10 cellular contexts compared by ENCODE assay signal in genomic region chr10:17665742-17666141, GRCh38. TPM values are rescaled to one million over a fixed set of nuclear protein-coding genes. Genes with fewer than 3 reads are reported as not detected.
DNase-seq lines count a peak whose midpoint lies in the region; ATAC-seq and TF ChIP-seq lines count a peak whose summit lies in the region.
"Had no signal": no experiment of that assay in that cellular context is flagged by ENCODE, and none has a peak within 500 bp of the region (broad histone marks: within the 10 kb centered on the region; RNA-seq: fewer than 3 reads in every experiment).

No MANE protein-coding gene starts in this region.

- no peak overlapping the region for H3K27ac Mint-ChIP-seq in activated T-helper 17 cell treated with anti-CD3 and anti-CD28 coated beads, Interleukin-2, amount 50 U/mL, for 72 hours
- H3K27ac Mint-ChIP-seq: activated naive CD8-positive, alpha-beta T cell treated with anti-CD3 and anti-CD28 coated beads, Interleukin-2, amount 10 ng/mL, durations not matched to agents 7 days and 5 days had no signal

- no peak overlapping the region for H3K9ac ChIP-seq in Karpas-422 (ENCODE audit: low read length)

- H3K9me3 ChIP-seq in Karpas-422 (ENCODE audit: low read length): no peaks in the 10 kb centered on the region

- no peaks in the 10 kb centered on the region for H3K27me3 Mint-ChIP-seq in activated T-helper 17 cell treated with anti-CD3 and anti-CD28 coated beads, Interleukin-2, amount 50 U/mL, for 72 hours
- H3K27me3 Mint-ChIP-seq: activated naive CD8-positive, alpha-beta T cell treated with anti-CD3 and anti-CD28 coated beads, Interleukin-2, amount 10 ng/mL, durations not matched to agents 7 days and 5 days had no signal

- peaks cover 59% of the 10 kb centered on the region for H3K4me1 Mint-ChIP-seq in activated T-helper 17 cell treated with anti-CD3 and anti-CD28 coated beads, Interleukin-2, amount 50 U/mL, for 72 hours

- H3K4me2 ChIP-seq in Karpas-422 (ENCODE audit: low read depth, low read length, poor library complexity, severe bottlenecking): no peak overlapping the region

- no peak for ATAC-seq in activated T-helper 17 cell treated with anti-CD3 and anti-CD28 coated beads, Interleukin-2, amount 50 U/mL, for 72 hours (replicated peaks)
- ATAC-seq in HG03460 (IDR thresholded peaks at IDR 0.05; ENCODE audit: unreplicated experiment): no peak

- no peak overlapping the region for H3K4me3 Mint-ChIP-seq in activated T-helper 17 cell treated with anti-CD3 and anti-CD28 coated beads, Interleukin-2, amount 50 U/mL, for 72 hours
- H3K4me3 Mint-ChIP-seq: activated naive CD8-positive, alpha-beta T cell treated with anti-CD3 and anti-CD28 coated beads, Interleukin-2, amount 10 ng/mL, durations not matched to agents 7 days and 5 days had no signal

- H3K79me2 ChIP-seq in Karpas-422 (ENCODE audit: low read length): peaks cover 76% of the 10 kb centered on the region

- H3K27me3 ChIP-seq in brain microvascular endothelial cell (replicated peaks): no peaks in the 10 kb centered on the region
- no peaks in the 10 kb centered on the region for H3K27me3 ChIP-seq in Karpas-422 (ENCODE audit: low read length)

- H4K20me1 ChIP-seq in Karpas-422 (ENCODE audit: insufficient read depth, low read depth, low read length): 0 out of 2 replicates have a peak, but pooled peaks cover 8% of the 10 kb centered on the region

- peaks cover 30% of the 10 kb centered on the region for H3K36me3 Mint-ChIP-seq in activated T-helper 17 cell treated with anti-CD3 and anti-CD28 coated beads, Interleukin-2, amount 50 U/mL, for 72 hours (ENCODE audit: low read depth)

- no peak overlapping the region for H2AFZ ChIP-seq in Karpas-422 (ENCODE audit: low read length)

- peaks cover 10% of the 10 kb centered on the region for H3K4me1 ChIP-seq in Karpas-422 (ENCODE audit: low read length)

- no peak for TF ChIP-seq CTCF in brain microvascular endothelial cell (IDR thresholded peaks at IDR 0.05; ENCODE audit: low read depth, low read length, missing control alignments)

- H3K9me2 ChIP-seq in Karpas-422 (replicated peaks; ENCODE audit: insufficient read depth, low read length): no peaks in the 10 kb centered on the region

- no peak overlapping the region for H3K4me3 ChIP-seq in brain microvascular endothelial cell (ENCODE audit: low read depth, low read length)
- H3K4me3 ChIP-seq in Karpas-422 (ENCODE audit: low read length): no peak overlapping the region

- DNase-seq in HCEC 1CT: peak; percentile 92
- peak; percentile 85 for DNase-seq in brain microvascular endothelial cell
- peak; percentile 69 for DNase-seq in inferior parietal cortex (ENCODE audit: extremely low spot score)
- DNase-seq in substantia nigra (lab: John Stamatoyannopoulos, UW): peak in 4 of 49 donors; percentile 2 to 29 (median 4)
- DNase-seq in Karpas-422: no peak
- DNase-seq in NCI-H524 treated with DMSO at 0.1 percent for 48 hours (lab: John Stamatoyannopoulos, UW): no peak
- DNase-seq: activated naive CD8-positive, alpha-beta T cell treated with anti-CD3 and anti-CD28 coated beads, Interleukin-2, amount 10 ng/mL, durations not matched to agents 7 days and 5 days; SHP77 treated with DMSO at 0.1 percent for 48 hours had no signal

- H3K36me3 ChIP-seq in brain microvascular endothelial cell (replicated peaks) (no peaks in the 10 kb centered on the region), Karpas-422 (ENCODE audit: insufficient read depth, low read length) (peaks cover 7% of the 10 kb centered on the region; the same call in 1 of the 2 replicates)

- in situ Hi-C loops in brain microvascular endothelial cell (cut with HindIII; ENCODE audit: low pct_ligation_motif_present, low sequenced_read_pairs): no loop called here

- peaks cover 4% of the 10 kb centered on the region for H3K9me3 Mint-ChIP-seq in activated T-helper 17 cell treated with anti-CD3 and anti-CD28 coated beads, Interleukin-2, amount 50 U/mL, for 72 hours
- H3K9me3 Mint-ChIP-seq: activated naive CD8-positive, alpha-beta T cell treated with anti-CD3 and anti-CD28 coated beads, Interleukin-2, amount 10 ng/mL, durations not matched to agents 7 days and 5 days had no signal

- peak overlapping the region; percentile 87 for H3K27ac ChIP-seq in brain microvascular endothelial cell
- H3K27ac ChIP-seq in substantia nigra (ENCODE audit: low read depth, low read length, poor library complexity, severe bottlenecking): peak overlapping the region; percentile 24
- no peak overlapping the region for H3K27ac ChIP-seq in Karpas-422 (ENCODE audit: low read length)

RNA-seq across cellular contexts. Expression of gene STAM, which starts 21.8 kb away (rescaled TPM):
- total RNA-seq in Karpas-422 (2014; rRNA removed; shearing (Covaris generic); ENCODE audit: low replicate concordance): 7.3 and 14.4 TPM in 2 replicates
- 10 to 100 TPM; 27.0 to 35.4 TPM for total RNA-seq in activated T-helper 17 cell treated with anti-CD3 and anti-CD28 coated beads, Interleukin-2, amount 50 U/mL, for 72 hours

RNA-seq across cellular contexts. Expression of gene HACD1, which starts 48.6 kb away (rescaled TPM):
- not detected in 2 replicates for total RNA-seq in Karpas-422 (2014; rRNA removed; shearing (Covaris generic); ENCODE audit: low replicate concordance)
- 1 to 10 TPM; 1.6 to 3.5 TPM for total RNA-seq in activated T-helper 17 cell treated with anti-CD3 and anti-CD28 coated beads, Interleukin-2, amount 50 U/mL, for 72 hours

Comparison
In these comparisons a context has a peak if more than half of its experiments do, and no peak if none do; other contexts are left out.
1. DNase-seq: peak in HCEC 1CT (single experiment), brain microvascular endothelial cell (single experiment) and inferior parietal cortex (single experiment); none in Karpas-422 (single experiment) and NCI-H524 treated with DMSO at 0.1 percent for 48 hours (single experiment).